Comparison of ENCODE assay signal across 1 cellular context in genomic region chr16:8798174-8798527, GRCh38.
TF ChIP-seq lines count a peak whose summit lies in the region.

No MANE protein-coding gene starts in this region.

TF ChIP-seq in IMR-90, 13 proteins besides CTCF, POLR2A, EP300 and RAD21 (continued from another document):
- no peak for TF ChIP-seq MAFK (IDR thresholded peaks at IDR 0.05; ENCODE audit: low read depth, low read length)
- TF ChIP-seq SMC3 (IDR thresholded peaks at IDR 0.05; ENCODE audit: low read depth, low read length), result no peak
- TF ChIP-seq NFE2L2 (IDR thresholded peaks at IDR 0.05; ENCODE audit: low read depth, low read length), result no peak
- TF ChIP-seq CHD1 (IDR thresholded peaks at IDR 0.05; ENCODE audit: low read depth, low read length), result peak; percentile 58; the same call in 1 of the 2 replicates
